ENCODE assay signal across 27 cellular contexts in the genomic region with DNA sequence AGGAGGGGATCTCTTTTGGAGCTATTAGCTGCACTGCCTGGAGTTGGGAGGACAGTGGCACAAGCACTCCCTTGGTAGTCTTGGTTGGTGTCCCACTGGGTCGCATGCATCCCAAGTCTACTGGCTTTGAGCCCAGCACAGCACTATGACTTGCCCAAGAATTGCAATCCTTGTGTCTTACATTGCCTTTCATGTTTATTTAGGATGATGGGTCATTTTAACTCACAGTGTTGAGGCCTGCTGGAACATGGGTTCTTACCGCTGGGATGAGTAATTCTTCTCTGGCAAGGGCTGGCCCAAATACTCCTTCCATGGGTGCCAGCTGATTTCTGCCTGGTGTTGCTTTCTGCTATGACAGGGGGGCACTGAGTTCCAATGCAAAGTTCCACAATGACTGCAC.
"Had no signal": no experiment of that assay in that cellular context is flagged by ENCODE, and none has a peak within 500 bp of the region (broad histone marks: within the 10 kb centered on the region; RNA-seq: fewer than 3 reads in every experiment).

No MANE protein-coding gene starts in this region.

- H3K27ac Mint-ChIP-seq: activated B cell treated with CpG ODN at 0.5 μM for 24 hours; activated CD4-positive, alpha-beta T cell treated with anti-CD3 and anti-CD28 coated beads, Interleukin-2, amount 10 ng/mL, durations not matched to agents 24 days and 14 days; activated CD8-positive, alpha-beta memory T cell treated with anti-CD3 and anti-CD28 coated beads, Interleukin-2, amount 10 ng/mL, durations not matched to agents 7 days and 5 days; activated naive CD4-positive, alpha-beta T cell treated with anti-CD3 and anti-CD28 coated beads, Interleukin-2, amount 50 U/mL, for 24 hours; activated T-cell treated with anti-CD3 and anti-CD28 coated beads, Interleukin-2, amount 50 U/mL, for 24 hours; activated T-helper 1 cell treated with anti-CD3 and anti-CD28 coated beads, Interleukin-12 subunit alpha, Interleukin-12 subunit beta, Interleukin-2, Interleukin-4 antibody, amounts not matched to agents 30 ng/mL and 10 ng/mL and 1 ng/mL, durations not matched to agents 14 hours and 24 hours and 36 hours; brain; T-cell had no signal

- H3K4me1 Mint-ChIP-seq: activated B cell treated with CpG ODN at 0.5 μM for 24 hours; activated CD4-positive, alpha-beta T cell treated with anti-CD3 and anti-CD28 coated beads, Interleukin-2, amount 10 ng/mL, durations not matched to agents 24 days and 14 days; activated CD8-positive, alpha-beta memory T cell treated with anti-CD3 and anti-CD28 coated beads, Interleukin-2, amount 10 ng/mL, durations not matched to agents 7 days and 5 days; activated naive CD4-positive, alpha-beta T cell treated with anti-CD3 and anti-CD28 coated beads, Interleukin-2, amount 50 U/mL, for 24 hours; brain; T-cell had no signal

- DNase-seq: activated B cell treated with CpG ODN at 0.5 μM for 24 hours; activated CD4-positive, alpha-beta T cell treated with anti-CD3 and anti-CD28 coated beads for 1 hour; activated CD4-positive, alpha-beta T cell treated with anti-CD3 and anti-CD28 coated beads, Interleukin-2, amount 10 ng/mL, durations not matched to agents 24 days and 14 days; activated CD4-positive, alpha-beta T cell treated with anti-CD3 and anti-CD28 coated beads, Interleukin-2, amount 50 U/mL, for 48 hours; activated CD8-positive, alpha-beta memory T cell treated with anti-CD3 and anti-CD28 coated beads, Interleukin-2, amount 10 ng/mL, durations not matched to agents 7 days and 5 days; activated effector memory CD4-positive, alpha-beta T cell treated with Interleukin-2 at 50 U/mL for 16 hours; activated naive CD4-positive, alpha-beta T cell; activated T-cell treated with anti-CD3 and anti-CD28 coated beads, Interleukin-2, amount 50 U/mL, for 24 hours; Kasumi-1; KBM-7; MV-4-11; NCI-H1092 treated with DMSO at 0.1 percent for 48 hours; NCI-H1417 treated with DMSO at 0.1 percent for 48 hours; NCI-H1694 treated with DMSO at 0.1 percent for 48 hours; NCI-H2081 treated with DMSO at 0.1 percent for 48 hours; NCI-H446; NCI-H524; PC-9; T-cell; T-helper 2 cell; T1000 had no signal

- H3K27me3 ChIP-seq: ascending aorta had no signal

- H3K9me3 ChIP-seq: ascending aorta had no signal

- ATAC-seq: activated CD8-positive, alpha-beta memory T cell treated with anti-CD3 and anti-CD28 coated beads, Interleukin-2, amount 10 ng/mL, durations not matched to agents 7 days and 5 days; Right ventricle myocardium inferior; T-cell had no signal

- H3K36me3 Mint-ChIP-seq: activated CD8-positive, alpha-beta memory T cell treated with anti-CD3 and anti-CD28 coated beads, Interleukin-2, amount 10 ng/mL, durations not matched to agents 7 days and 5 days; activated naive CD4-positive, alpha-beta T cell treated with anti-CD3 and anti-CD28 coated beads, Interleukin-2, amount 50 U/mL, for 24 hours; brain; T-cell had no signal

- H3K27me3 Mint-ChIP-seq: activated B cell treated with CpG ODN at 0.5 μM for 24 hours; activated CD4-positive, alpha-beta T cell treated with anti-CD3 and anti-CD28 coated beads, Interleukin-2, amount 10 ng/mL, durations not matched to agents 24 days and 14 days; activated CD8-positive, alpha-beta memory T cell treated with anti-CD3 and anti-CD28 coated beads, Interleukin-2, amount 10 ng/mL, durations not matched to agents 7 days and 5 days; activated naive CD4-positive, alpha-beta T cell treated with anti-CD3 and anti-CD28 coated beads, Interleukin-2, amount 50 U/mL, for 24 hours had no signal

- H3K4me3 ChIP-seq: ascending aorta, PC-9, SK-N-MC had no signal

- H3K4me3 Mint-ChIP-seq: activated B cell treated with CpG ODN at 0.5 μM for 24 hours; activated CD4-positive, alpha-beta T cell treated with anti-CD3 and anti-CD28 coated beads, Interleukin-2, amount 10 ng/mL, durations not matched to agents 24 days and 14 days; activated CD8-positive, alpha-beta memory T cell treated with anti-CD3 and anti-CD28 coated beads, Interleukin-2, amount 10 ng/mL, durations not matched to agents 7 days and 5 days; activated naive CD4-positive, alpha-beta T cell treated with anti-CD3 and anti-CD28 coated beads, Interleukin-2, amount 50 U/mL, for 24 hours; activated T-cell treated with anti-CD3 and anti-CD28 coated beads, Interleukin-2, amount 50 U/mL, for 24 hours; activated T-helper 1 cell treated with anti-CD3 and anti-CD28 coated beads, Interleukin-12 subunit alpha, Interleukin-12 subunit beta, Interleukin-2, Interleukin-4 antibody, amounts not matched to agents 30 ng/mL and 10 ng/mL and 1 ng/mL, durations not matched to agents 14 hours and 24 hours and 36 hours; brain; T-cell had no signal

- H3K36me3 ChIP-seq: ascending aorta had no signal

- H3K9me3 Mint-ChIP-seq: activated B cell treated with CpG ODN at 0.5 μM for 24 hours; activated CD4-positive, alpha-beta T cell treated with anti-CD3 and anti-CD28 coated beads, Interleukin-2, amount 10 ng/mL, durations not matched to agents 24 days and 14 days; activated T-cell treated with anti-CD3 and anti-CD28 coated beads, Interleukin-2, amount 50 U/mL, for 24 hours; activated T-helper 1 cell treated with anti-CD3 and anti-CD28 coated beads, Interleukin-12 subunit alpha, Interleukin-12 subunit beta, Interleukin-2, Interleukin-4 antibody, amounts not matched to agents 30 ng/mL and 10 ng/mL and 1 ng/mL, durations not matched to agents 14 hours and 24 hours and 36 hours had no signal
